ENCODE assay signal across 18 cellular contexts in the genomic region with DNA sequence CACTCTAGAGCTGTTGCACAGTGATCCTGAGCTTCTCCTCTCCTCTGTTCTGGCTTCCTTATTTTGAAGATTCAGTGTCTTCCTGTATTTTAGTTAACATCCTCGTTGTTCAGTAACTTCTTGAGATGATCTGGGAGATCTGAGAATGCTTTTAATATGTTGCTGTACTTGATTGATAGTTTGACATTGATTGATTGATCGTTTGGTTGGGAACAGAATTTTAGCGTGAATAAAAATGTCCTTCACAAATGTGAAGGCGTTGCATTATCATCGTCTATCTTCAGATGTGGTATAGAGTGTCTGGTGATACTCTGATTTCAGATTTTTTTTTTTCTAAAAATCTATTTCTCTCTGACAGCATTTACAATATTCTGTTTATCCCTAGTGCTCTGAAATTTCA.
A peak's percentile ranks its signal among the peaks of the same experiment; 100 is the strongest.
DNase-seq lines count a peak whose midpoint lies in the region; ATAC-seq and TF ChIP-seq lines count a peak whose summit lies in the region.
"Had no signal": no experiment of that assay in that cellular context is flagged by ENCODE, and none has a peak within 500 bp of the region (broad histone marks: within the 10 kb centered on the region; RNA-seq: fewer than 3 reads in every experiment).

No MANE protein-coding gene starts in this region.

- H3K4me3 ChIP-seq in neural cell (ENCODE audit: low read length) (no peak overlapping the region), osteoblast (ENCODE audit: insufficient read depth, low read length) (no peak overlapping the region), lower lobe of right lung (no peak overlapping the region)
- H3K4me3 ChIP-seq: A549; BLaER1 treated with 17β-estradiol and CSF1 and Interleukin-3, amounts not matched to agents 10 nM and 100 nM had no signal

- H4K20me1 ChIP-seq in neural cell (ENCODE audit: insufficient read depth) (no peaks in the 10 kb centered on the region), osteoblast (ENCODE audit: insufficient read depth, low read length) (no peaks in the 10 kb centered on the region)
- H4K20me1 ChIP-seq: BLaER1 treated with 17β-estradiol and CSF1 and Interleukin-3, amounts not matched to agents 10 nM and 100 nM had no signal

- DNase-seq in HEK293T (ENCODE audit: extremely low spot score): no peak
- peak; percentile 5 for DNase-seq in OCI-M1 (lab: John Stamatoyannopoulos, UW)
- DNase-seq in osteoblast (ENCODE audit: insufficient read length, low spot score, missing footprints): no peak
- no peak for DNase-seq in lower lobe of right lung
- DNase-seq: AML-193; Caco-2; Calu3; CD4-positive, alpha-beta T cell; CD8-positive, alpha-beta T cell; DMS79 treated with DMSO at 0.1 percent for 48 hours; GF-D8 had no signal

- no peak for TF ChIP-seq RAD21 in neural cell (conservative IDR thresholded peaks at IDR 0.05)

- no peaks in the 10 kb centered on the region for H3K9me2 ChIP-seq in neural cell (ENCODE audit: insufficient read depth, low read length)

- ATAC-seq in GM19455 (IDR thresholded peaks at IDR 0.05; ENCODE audit: unreplicated experiment) (no peak), lower lobe of right lung (no peak), GM21390 (IDR thresholded peaks at IDR 0.05; ENCODE audit: unreplicated experiment) (no peak)
- ATAC-seq: A549; CD8-positive, alpha-beta T cell had no signal

- POLR2A ChIA-PET in HEK293T (lab: Yijun Ruan, JAX): no interaction called here

- no peak overlapping the region for H3K9ac ChIP-seq in neural cell (ENCODE audit: low read length)
- H3K9ac ChIP-seq: BLaER1 treated with 17β-estradiol and CSF1 and Interleukin-3, amounts not matched to agents 10 nM and 100 nM had no signal

- intact Hi-C loops in lower lobe of right lung (cut with DNase I): no loop called here

- no peak for TF ChIP-seq CTCF in neural cell (IDR thresholded peaks at IDR 0.05; ENCODE audit: poor library complexity, severe bottlenecking)
- no peak for TF ChIP-seq CTCF in osteoblast (IDR thresholded peaks at IDR 0.05; ENCODE audit: extremely low read depth, low read depth, low read length)
- no peak for TF ChIP-seq CTCF in lower lobe of right lung (IDR thresholded peaks at IDR 0.05)

- H3K27me3 ChIP-seq in neural cell (ENCODE audit: insufficient read depth, low read depth, low read length) (no peaks in the 10 kb centered on the region), osteoblast (ENCODE audit: insufficient read depth, low read length) (no peaks in the 10 kb centered on the region), lower lobe of right lung (ENCODE audit: low read depth) (no peaks in the 10 kb centered on the region)
- H3K27me3 ChIP-seq: BLaER1 treated with 17β-estradiol and CSF1 and Interleukin-3, amounts not matched to agents 10 nM and 100 nM had no signal

- H3K4me2 ChIP-seq in neural cell (ENCODE audit: low read length) (no peak overlapping the region), osteoblast (ENCODE audit: insufficient read depth, low read length) (no peak overlapping the region)
- H3K4me2 ChIP-seq: A549; BLaER1 treated with 17β-estradiol and CSF1 and Interleukin-3, amounts not matched to agents 10 nM and 100 nM had no signal

- H3F3A ChIP-seq in neural cell (ENCODE audit: insufficient read depth, low read length, poor library complexity, severe bottlenecking): no peaks in the 10 kb centered on the region

- no peaks in the 10 kb centered on the region for H3K36me3 ChIP-seq in neural cell (ENCODE audit: insufficient read depth, low read length)
- H3K36me3 ChIP-seq in osteoblast (ENCODE audit: insufficient read depth, low read length): no peaks in the 10 kb centered on the region
- no peaks in the 10 kb centered on the region for H3K36me3 ChIP-seq in lower lobe of right lung
- H3K36me3 ChIP-seq: BLaER1 treated with 17β-estradiol and CSF1 and Interleukin-3, amounts not matched to agents 10 nM and 100 nM had no signal

- no peaks in the 10 kb centered on the region for H3K9me3 ChIP-seq in neural cell (ENCODE audit: low read length)
- no peaks in the 10 kb centered on the region for H3K9me3 ChIP-seq in osteoblast (ENCODE audit: low read depth, low read length)
- no peaks in the 10 kb centered on the region for H3K9me3 ChIP-seq in lower lobe of right lung
- H3K9me3 ChIP-seq: A549; BLaER1 treated with 17β-estradiol and CSF1 and Interleukin-3, amounts not matched to agents 10 nM and 100 nM; Caco-2 had no signal

- H2AFZ ChIP-seq in neural cell (ENCODE audit: low read depth, low read length): no peak overlapping the region
- H2AFZ ChIP-seq in osteoblast (ENCODE audit: low read length): peak overlapping the region; percentile 36

- H3K27ac ChIP-seq in neural cell (ENCODE audit: low read length): no peak overlapping the region
- H3K27ac ChIP-seq in osteoblast (ENCODE audit: low read depth, low read length): no peak overlapping the region
- H3K27ac ChIP-seq in lower lobe of right lung: no peak overlapping the region
- H3K27ac ChIP-seq: 22Rv1; A549; BLaER1 treated with 17β-estradiol and CSF1 and Interleukin-3, amounts not matched to agents 10 nM and 100 nM; C4-2B had no signal

- peaks cover 30% of the 10 kb centered on the region for H3K4me1 ChIP-seq in osteoblast (ENCODE audit: insufficient read depth, low read length)
- H3K4me1 ChIP-seq in lower lobe of right lung: no peaks in the 10 kb centered on the region
- H3K4me1 ChIP-seq: A549; BLaER1 treated with 17β-estradiol and CSF1 and Interleukin-3, amounts not matched to agents 10 nM and 100 nM; Caco-2 had no signal

- H3K79me2 ChIP-seq in neural cell (replicated peaks; ENCODE audit: insufficient read depth, low read length) (no peaks in the 10 kb centered on the region), osteoblast (ENCODE audit: insufficient read depth, low read length) (no peaks in the 10 kb centered on the region)

- peak; percentile 84 for TF ChIP-seq EP300 in neural cell (conservative IDR thresholded peaks at IDR 0.05; ENCODE audit: poor library complexity, severe bottlenecking)

- CTCF ChIA-PET in HEK293T (lab: Yijun Ruan, JAX): no interaction called here

TF ChIP-seq in HEK293T, 16 proteins besides CTCF, POLR2A, EP300 and RAD21:
- no peak for TF ChIP-seq CTBP1 (IDR thresholded peaks at IDR 0.05; ENCODE audit: borderline replicate concordance)
- no peak for TF ChIP-seq ZNF384 (IDR thresholded peaks at IDR 0.05)
- TF ChIP-seq PKNOX1 (IDR thresholded peaks at IDR 0.05): peak; percentile 94
- TF ChIP-seq TARDBP (IDR thresholded peaks at IDR 0.05): 0 out of 2 replicates have a peak, but pooled peaks have one; percentile 11
- TF ChIP-seq SUZ12 (IDR thresholded peaks at IDR 0.05): no peak

TF ChIP-seq in neural cell, 6 proteins besides CTCF, POLR2A, EP300 and RAD21:
- no peak for TF ChIP-seq MXI1 (conservative IDR thresholded peaks at IDR 0.05; ENCODE audit: poor library complexity, severe bottlenecking)
- peak; percentile 49 for TF ChIP-seq POLR2AphosphoS5 (IDR thresholded peaks at IDR 0.05)
